Comparison of ENCODE assay signal across 29 cellular contexts in genomic region chr19:4773047-4773640, GRCh38.
"Had no signal": no experiment of that assay in that cellular context is flagged by ENCODE, and none has a peak within 500 bp of the region (broad histone marks: within the 10 kb centered on the region; RNA-seq: fewer than 3 reads in every experiment).

No MANE protein-coding gene starts in this region.

- FAIRE-seq: kidney had no signal

- H3K4me1 Mint-ChIP-seq: activated CD4-positive, alpha-beta T cell treated with anti-CD3 and anti-CD28 coated beads for 36 hours; activated naive CD8-positive, alpha-beta T cell treated with anti-CD3 and anti-CD28 coated beads for 36 hours had no signal

- H3K27ac ChIP-seq: adrenal gland, body of pancreas, gastroesophageal sphincter, suprapubic skin, tibial artery had no signal

- H3K36me3 Mint-ChIP-seq: activated naive CD8-positive, alpha-beta T cell treated with anti-CD3 and anti-CD28 coated beads for 36 hours; immature natural killer cell had no signal

- DNase-seq: activated CD4-positive, alpha-beta T cell treated with anti-CD3 and anti-CD28 coated beads for 36 hours; activated CD4-positive, CD25-positive, alpha-beta regulatory T cell; activated CD8-positive, alpha-beta memory T cell treated with anti-CD3 and anti-CD28 coated beads for 24 hours; activated effector memory CD4-positive, alpha-beta T cell treated with anti-CD3 and anti-CD28 coated beads, Interleukin-2, amount 50 U/mL, for 16 hours; activated naive CD4-positive, alpha-beta T cell treated with anti-CD3 and anti-CD28 coated beads for 36 hours; activated naive CD8-positive, alpha-beta T cell treated with anti-CD3 and anti-CD28 coated beads for 36 hours; adrenal gland; aorta; body of pancreas; cortex of kidney; effector memory CD8-positive, alpha-beta T cell; erythroblast; head of caudate nucleus; hippocampal formation; immature natural killer cell; kidney; midbrain; naive thymus-derived CD4-positive, alpha-beta T cell; right cardiac atrium; stimulated activated CD4-positive, alpha-beta T cell treated with anti-CD3 and anti-CD28 coated beads, Interleukin-15, amount 100 ng/mL, for 24 hours; stimulated activated CD4-positive, alpha-beta T cell treated with anti-CD3 and anti-CD28 coated beads, Interleukin-2, amount 100 ng/mL, for 24 hours; stimulated activated naive CD4-positive, alpha-beta T cell; tibial artery had no signal

- H3K27me3 ChIP-seq: adrenal gland, body of pancreas had no signal

- H3K36me3 ChIP-seq: adrenal gland, gastroesophageal sphincter, suprapubic skin, tibial artery had no signal

- H3K9me3 ChIP-seq: adrenal gland, body of pancreas, gastroesophageal sphincter, suprapubic skin, tibial artery had no signal

- H3K9me3 Mint-ChIP-seq: activated naive CD8-positive, alpha-beta T cell treated with anti-CD3 and anti-CD28 coated beads for 36 hours; immature natural killer cell; neural crest cell; T-helper 2 cell treated with Interferon-gamma antibody and Interleukin-4, amounts not matched to agents 5 μg/mL and 100 μg/mL, for 36 hours had no signal

- H3K4me3 Mint-ChIP-seq: activated CD4-positive, alpha-beta T cell treated with anti-CD3 and anti-CD28 coated beads for 36 hours; activated naive CD4-positive, alpha-beta T cell treated with anti-CD3 and anti-CD28 coated beads for 36 hours; activated naive CD8-positive, alpha-beta T cell treated with anti-CD3 and anti-CD28 coated beads for 36 hours; activated T-helper 1 cell treated with anti-CD3 and anti-CD28 coated beads, Interleukin-12 subunit alpha, Interleukin-12 subunit beta, Interleukin-2, Interleukin-4 antibody, amounts not matched to agents 30 ng/mL and 10 ng/mL and 1 ng/mL, durations not matched to agents 14 hours and 24 hours and 36 hours; effector memory CD8-positive, alpha-beta T cell; immature natural killer cell; memory B cell; naive thymus-derived CD4-positive, alpha-beta T cell; neural crest cell; T-helper 2 cell treated with Interferon-gamma antibody and Interleukin-4, amounts not matched to agents 5 μg/mL and 100 μg/mL, for 36 hours had no signal

- ATAC-seq: activated CD4-positive, alpha-beta T cell treated with anti-CD3 and anti-CD28 coated beads for 36 hours; body of pancreas; effector memory CD8-positive, alpha-beta T cell; gastroesophageal sphincter; naive thymus-derived CD4-positive, alpha-beta T cell; right cardiac atrium had no signal

- H3K4me1 ChIP-seq: adrenal gland, body of pancreas, gastroesophageal sphincter, suprapubic skin, tibial artery had no signal

- H3K4me3 ChIP-seq: adrenal gland, body of pancreas, gastroesophageal sphincter, suprapubic skin, tibial artery had no signal

- H3K27ac Mint-ChIP-seq: activated CD4-positive, alpha-beta T cell treated with anti-CD3 and anti-CD28 coated beads for 36 hours; activated naive CD4-positive, alpha-beta T cell treated with anti-CD3 and anti-CD28 coated beads for 36 hours; activated naive CD8-positive, alpha-beta T cell treated with anti-CD3 and anti-CD28 coated beads for 36 hours; activated T-helper 1 cell treated with anti-CD3 and anti-CD28 coated beads, Interleukin-12 subunit alpha, Interleukin-12 subunit beta, Interleukin-2, Interleukin-4 antibody, amounts not matched to agents 30 ng/mL and 10 ng/mL and 1 ng/mL, durations not matched to agents 14 hours and 24 hours and 36 hours; effector memory CD8-positive, alpha-beta T cell; immature natural killer cell; memory B cell; naive thymus-derived CD4-positive, alpha-beta T cell; T-helper 2 cell treated with Interferon-gamma antibody and Interleukin-4, amounts not matched to agents 5 μg/mL and 100 μg/mL, for 36 hours had no signal
